Comparison of ENCODE assay signal across 21 cellular contexts in genomic region chr5:19767987-19768386, GRCh38.
A peak's percentile ranks its signal among the peaks of the same experiment; 100 is the strongest.
DNase-seq lines count a peak whose midpoint lies in the region; ATAC-seq and TF ChIP-seq lines count a peak whose summit lies in the region.
"Had no signal": no experiment of that assay in that cellular context is flagged by ENCODE, and none has a peak within 500 bp of the region (broad histone marks: within the 10 kb centered on the region; RNA-seq: fewer than 3 reads in every experiment).

No MANE protein-coding gene starts in this region.

- peaks cover 61% of the 10 kb centered on the region for H3K4me1 ChIP-seq in GM23338 (ENCODE audit: insufficient read depth)
- peaks cover 57% of the 10 kb centered on the region for H3K4me1 ChIP-seq in iPS-18a (ENCODE audit: control insufficient read depth, low read depth, low read length)
- H3K4me1 ChIP-seq in upper lobe of left lung, result no peaks in the 10 kb centered on the region
- H3K4me1 ChIP-seq: HAP-1 had no signal

- no peak overlapping the region for H2AFZ ChIP-seq in GM23338

- peak; percentile 63 for ATAC-seq in GM23338
- peak; percentile 67 for ATAC-seq in WTC11
- ATAC-seq in upper lobe of left lung (ENCODE audit: low FRiP score in 2 of 2), result no peak

- intact Hi-C loops in posterior vena cava (cut with DNase I), result no loop called here

- CTCF ChIA-PET in WTC11 (lab: Charles Lee), result no interaction called here

- H3K9ac ChIP-seq in iPS-18a (ENCODE audit: low read length), result peak overlapping the region; percentile 3

- peak overlapping the region; percentile 45; the same call in 1 of the 2 replicates for H3K27ac Mint-ChIP-seq in GM23338
- peak overlapping the region; percentile 86 for H3K27ac Mint-ChIP-seq in WTC11
- H3K27ac Mint-ChIP-seq in endothelial cell (ENCODE audit: unreplicated experiment), result peak overlapping the region; percentile 91
- H3K27ac Mint-ChIP-seq: B cell, CD14-positive monocyte, IgD-negative memory B cell had no signal

- H3K27ac ChIP-seq in GM23338 (ENCODE audit: low read depth) (peak overlapping the region; percentile 68), iPS-18a (ENCODE audit: low read length) (peak overlapping the region; percentile 47), upper lobe of left lung (no peak overlapping the region)
- H3K27ac ChIP-seq: HL-60 had no signal

- H3F3A ChIP-seq in GM23338 (replicated peaks; ENCODE audit: low read depth), result no peaks in the 10 kb centered on the region

- WGBS in upper lobe of left lung, 2 donors, result 41 to 55% methylated on average over 1 of the region's 1 CpG

- H3K9me3 ChIP-seq in iPS-18a (ENCODE audit: control insufficient read depth, low read depth, low read length), result no peaks in the 10 kb centered on the region
- H3K9me3 ChIP-seq in upper lobe of left lung, result no peaks in the 10 kb centered on the region
- H3K9me3 ChIP-seq: HAP-1 had no signal

- DNase-seq in GM23338 (ENCODE audit: low spot score) (peak; percentile 72), WTC11 (ENCODE audit: low spot score) (no peak), endothelial cell (ENCODE audit: low spot score) (no peak), NOMO-1 (lab: John Stamatoyannopoulos, UW; ENCODE audit: unreplicated experiment in 2 of 2) (no peak), posterior vena cava (ENCODE audit: low spot score) (no peak), upper lobe of left lung (no peak), A172 (ENCODE audit: low spot score) (no peak)
- DNase-seq: GDM1, MV-4-11, NCI-H1105 treated with DMSO at 0.1 percent for 48 hours, NCI-H2081, NCI-H2171, NCI-H446, NCI-H526, Right ventricle myocardium superior had no signal

- H3K36me3 ChIP-seq in GM23338 (ENCODE audit: insufficient read depth) (no peaks in the 10 kb centered on the region), iPS-18a (ENCODE audit: control insufficient read depth, low read depth, low read length) (no peaks in the 10 kb centered on the region), upper lobe of left lung (no peaks in the 10 kb centered on the region)
- H3K36me3 ChIP-seq: HAP-1 had no signal

- peaks cover 61% of the 10 kb centered on the region for H3K4me1 Mint-ChIP-seq in GM23338
- peaks cover 65% of the 10 kb centered on the region for H3K4me1 Mint-ChIP-seq in WTC11
- peaks cover 35% of the 10 kb centered on the region for H3K4me1 Mint-ChIP-seq in endothelial cell (ENCODE audit: unreplicated experiment)
- H3K4me1 Mint-ChIP-seq: B cell, CD14-positive monocyte, IgD-negative memory B cell had no signal

- no peaks in the 10 kb centered on the region for H4K20me1 ChIP-seq in GM23338 (replicated peaks; ENCODE audit: insufficient read depth)

- H3K9me3 Mint-ChIP-seq in GM23338, result peaks cover under 1% of the 10 kb centered on the region; the same call in 2 of the 3 replicates
- H3K9me3 Mint-ChIP-seq in WTC11, result peaks cover 6% of the 10 kb centered on the region
- no peaks in the 10 kb centered on the region for H3K9me3 Mint-ChIP-seq in endothelial cell (ENCODE audit: unreplicated experiment)

- H3K36me3 Mint-ChIP-seq in GM23338 (ENCODE audit: low read depth), result peaks cover 4% of the 10 kb centered on the region; the same call in 1 of the 3 replicates
- H3K36me3 Mint-ChIP-seq in WTC11, result peaks cover 5% of the 10 kb centered on the region; the same call in 1 of the 2 replicates
- no peaks in the 10 kb centered on the region for H3K36me3 Mint-ChIP-seq in endothelial cell (ENCODE audit: low read depth, unreplicated experiment)
- H3K36me3 Mint-ChIP-seq: CD14-positive monocyte, IgD-negative memory B cell had no signal

- POLR2A ChIA-PET in WTC11 (lab: Charles Lee), result no interaction called here

- H3K9me2 ChIP-seq in GM23338 (ENCODE audit: insufficient read depth), result peaks cover 4% of the 10 kb centered on the region; the same call in 1 of the 2 replicates

- H3K27me3 ChIP-seq in GM23338 (ENCODE audit: insufficient read depth) (no peaks in the 10 kb centered on the region), iPS-18a (ENCODE audit: control insufficient read depth, insufficient read depth, low read length) (no peaks in the 10 kb centered on the region), upper lobe of left lung (no peaks in the 10 kb centered on the region)

- TF ChIP-seq EP300 in upper lobe of left lung (IDR thresholded peaks at IDR 0.05), result no peak

- H3K4me3 Mint-ChIP-seq in GM23338, result peak overlapping the region; percentile 9; the same call in 1 of the 3 replicates
- H3K4me3 Mint-ChIP-seq in WTC11, result peak overlapping the region; percentile 26
- H3K4me3 Mint-ChIP-seq in endothelial cell (ENCODE audit: unreplicated experiment), result no peak overlapping the region
- H3K4me3 Mint-ChIP-seq: B cell, CD14-positive monocyte, IgD-negative memory B cell had no signal

- TF ChIP-seq CTCF in GM23338 (conservative IDR thresholded peaks at IDR 0.05; ENCODE audit: low read depth in 2 of 2) (no peak), WTC11 (IDR thresholded peaks at IDR 0.05) (no peak), endothelial cell (IDR thresholded peaks at IDR 0.05; ENCODE audit: unreplicated experiment) (no peak), upper lobe of left lung (IDR thresholded peaks at IDR 0.05) (no peak)

- H3K79me2 ChIP-seq in GM23338 (replicated peaks; ENCODE audit: insufficient read depth), result no peaks in the 10 kb centered on the region

- TF ChIP-seq POLR2A in upper lobe of left lung (IDR thresholded peaks at IDR 0.05), result no peak

- peak overlapping the region; percentile 23 for H3K4me2 ChIP-seq in GM23338

- H3K27me3 Mint-ChIP-seq in GM23338 (ENCODE audit: insufficient read depth, low read depth, poor library complexity) (peaks cover 2% of the 10 kb centered on the region), WTC11 (ENCODE audit: low read depth) (no peaks in the 10 kb centered on the region; the same call in 1 of the 2 replicates), endothelial cell (ENCODE audit: unreplicated experiment) (peaks cover 2% of the 10 kb centered on the region)
- H3K27me3 Mint-ChIP-seq: B cell, IgD-negative memory B cell had no signal

- H3K4me3 ChIP-seq in GM23338, result peak overlapping the region; percentile 4; the same call in 1 of the 2 replicates
- H3K4me3 ChIP-seq in iPS-18a (ENCODE audit: low read length), result peak overlapping the region; percentile 35
- H3K4me3 ChIP-seq in upper lobe of left lung, result no peak overlapping the region
- H3K4me3 ChIP-seq: HAP-1 had no signal

TF ChIP-seq in GM23338, 12 proteins besides CTCF, POLR2A, EP300 and RAD21 (continues in another document):
- TF ChIP-seq REST (IDR thresholded peaks at IDR 0.05; ENCODE audit: unreplicated experiment) (no peak), NANOG (IDR thresholded peaks at IDR 0.05; ENCODE audit: borderline replicate concordance) (peak; percentile 56; the same call in 1 of the 2 replicates)

TF ChIP-seq in WTC11, 78 proteins besides CTCF, POLR2A, EP300 and RAD21 (continues in another document):
- TF ChIP-seq SMAD3 (CRISPR knock-in tag; IDR thresholded peaks at IDR 0.05; ENCODE audit: borderline replicate concordance) (no peak), ZNF532 (CRISPR knock-in tag; IDR thresholded peaks at IDR 0.05; ENCODE audit: borderline replicate concordance) (no peak)

Comparison
In these comparisons a context has a peak if more than half of its experiments do, and no peak if none do; other contexts are left out.
1. ATAC-seq: peak in GM23338 (single experiment) and WTC11 (single experiment); none in upper lobe of left lung (0 of 2).
2. H3K27ac ChIP-seq: peak in GM23338 (single experiment) and iPS-18a (single experiment); none in upper lobe of left lung (0 of 4).
3. H3K4me3 ChIP-seq: peak in GM23338 (single experiment) and iPS-18a (single experiment); none in upper lobe of left lung (0 of 4).
4. Peak in every context shown above with its lines, with median percentiles within 50 percentile points of each other: H3K27ac Mint-ChIP-seq.